ENCODE assay signal across 27 cellular contexts in the genomic region with DNA sequence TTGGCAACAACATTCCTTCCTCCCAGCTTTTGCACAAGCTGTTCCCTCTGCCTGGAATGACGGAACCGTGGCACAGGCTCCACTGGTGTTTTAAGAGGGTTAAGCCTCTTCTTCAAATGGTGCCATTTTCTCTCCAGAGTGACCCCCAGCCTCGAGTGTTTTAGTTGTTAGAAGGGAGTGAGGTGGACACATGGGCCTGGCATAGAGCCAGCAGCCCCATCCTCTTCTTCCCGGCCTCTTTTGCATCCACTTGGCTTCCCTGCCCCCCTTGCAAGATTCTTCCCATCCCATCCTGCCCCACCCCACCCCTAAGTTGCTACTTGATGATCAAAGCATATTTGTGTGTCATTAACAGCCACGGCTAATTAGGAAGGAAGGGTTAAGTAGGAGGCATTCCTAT.
"Had no signal": no experiment of that assay in that cellular context is flagged by ENCODE, and none has a peak within 500 bp of the region (broad histone marks: within the 10 kb centered on the region; RNA-seq: fewer than 3 reads in every experiment).

No MANE protein-coding gene starts in this region.

- FAIRE-seq: endometrium, kidney had no signal

- H3K4me3 ChIP-seq: coronary artery, gastrocnemius medialis, lung, mucosa of descending colon, prostate gland, right atrium auricular region, sigmoid colon, spleen, testis, tibial artery, upper lobe of right lung, vagina had no signal

- H3K27me3 ChIP-seq: gastrocnemius medialis, right atrium auricular region, sigmoid colon, testis, tibial artery, upper lobe of right lung, vagina had no signal

- H3K9me3 Mint-ChIP-seq: memory B cell; mesothelial cell of epicardium; natural killer cell treated with Interleukin-12 subunit alpha and Interleukin-12 subunit beta and Interleukin-15 and Interleukin-18, amount 100 ng/mL, for 72 hours; stimulated activated memory B cell treated with anti-CD40 and anti-IgM and Interleukin-4, amounts not matched to agents 10 μg/mL and 1 μg/mL and 100 μg/mL, for 72 hours had no signal

- H3K4me1 ChIP-seq: prostate gland, sigmoid colon, spleen, testis had no signal

- ATAC-seq: gastrocnemius medialis; left lobe of liver; mucosa of descending colon; natural killer cell treated with Interleukin-12 subunit alpha and Interleukin-12 subunit beta and Interleukin-15 and Interleukin-18, amount 100 ng/mL, for 72 hours; stimulated activated memory B cell treated with anti-CD40 and anti-IgM and Interleukin-4, amounts not matched to agents 10 μg/mL and 1 μg/mL and 100 μg/mL, for 72 hours; stimulated activated naive CD8-positive, alpha-beta T cell treated with anti-CD3 and anti-CD28 coated beads, Interleukin-15, Interleukin-2, amounts not matched to agents 100 U/mL and 50 U/mL, for 24 hours; upper lobe of right lung had no signal

- H3K4me1 Mint-ChIP-seq: memory B cell; naive B cell; stimulated activated memory B cell treated with anti-CD40 and anti-IgM and Interleukin-4, amounts not matched to agents 10 μg/mL and 1 μg/mL and 100 μg/mL, for 72 hours had no signal

- H3K9me3 ChIP-seq: gastrocnemius medialis, mucosa of descending colon, prostate gland, right atrium auricular region, testis, tibial artery, upper lobe of right lung, vagina had no signal

- DNase-seq: dermis blood vessel endothelial cell; effector memory CD4-positive, alpha-beta T cell; gastrocnemius medialis; head of caudate nucleus; kidney; mucosa of descending colon; naive B cell; nucleus accumbens; sigmoid colon; spleen; stimulated activated CD4-positive, alpha-beta T cell treated with anti-CD3 and anti-CD28 coated beads, Interleukin-4, amount 100 ng/mL, for 4 hours; stimulated activated naive CD8-positive, alpha-beta T cell treated with anti-CD3 and anti-CD28 coated beads, Interleukin-15, Interleukin-2, amounts not matched to agents 100 U/mL and 50 U/mL, for 24 hours; substantia nigra; testis; tibial artery; upper lobe of right lung had no signal

- H3K36me3 Mint-ChIP-seq: memory B cell; naive B cell; natural killer cell treated with Interleukin-12 subunit alpha and Interleukin-12 subunit beta and Interleukin-15 and Interleukin-18, amount 100 ng/mL, for 72 hours; stimulated activated memory B cell treated with anti-CD40 and anti-IgM and Interleukin-4, amounts not matched to agents 10 μg/mL and 1 μg/mL and 100 μg/mL, for 72 hours had no signal

- H3K4me3 Mint-ChIP-seq: memory B cell; mesothelial cell of epicardium; natural killer cell treated with Interleukin-12 subunit alpha and Interleukin-12 subunit beta and Interleukin-15 and Interleukin-18, amount 100 ng/mL, for 72 hours; stimulated activated memory B cell treated with anti-CD40 and anti-IgM and Interleukin-4, amounts not matched to agents 10 μg/mL and 1 μg/mL and 100 μg/mL, for 72 hours had no signal

- H3K27ac Mint-ChIP-seq: memory B cell; mesothelial cell of epicardium; naive B cell; natural killer cell treated with Interleukin-12 subunit alpha and Interleukin-12 subunit beta and Interleukin-15 and Interleukin-18, amount 100 ng/mL, for 72 hours; stimulated activated memory B cell treated with anti-CD40 and anti-IgM and Interleukin-4, amounts not matched to agents 10 μg/mL and 1 μg/mL and 100 μg/mL, for 72 hours had no signal

- H3K36me3 ChIP-seq: gastrocnemius medialis, prostate gland, right atrium auricular region, spleen, upper lobe of right lung, vagina had no signal

- H3K27ac ChIP-seq: gastrocnemius medialis, prostate gland, right atrium auricular region, sigmoid colon, spleen, testis, upper lobe of right lung, vagina had no signal
